Comparison of ENCODE assay signal across 8 cellular contexts in the genomic region with DNA sequence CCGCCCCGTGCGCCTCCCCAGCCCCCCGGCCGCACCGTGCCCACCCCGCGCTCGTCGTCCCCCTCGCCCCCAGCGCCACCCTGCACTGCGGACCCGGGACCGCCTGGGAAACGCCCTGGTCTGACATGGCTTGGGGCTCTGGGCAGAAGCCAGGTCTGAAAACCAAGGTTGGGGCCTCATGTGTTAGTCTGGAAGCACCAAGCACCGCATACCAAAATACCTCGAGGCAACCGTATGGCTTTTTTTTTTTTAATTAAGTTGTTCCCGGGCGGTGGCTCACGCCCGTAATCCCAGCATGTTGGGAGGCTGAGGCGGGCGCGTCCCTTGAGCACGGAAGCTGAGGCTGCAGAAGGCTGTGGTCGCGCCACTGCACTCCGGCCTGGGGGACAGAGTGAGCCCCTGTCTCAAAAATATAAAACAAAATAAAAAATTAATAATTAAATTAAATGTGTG.
DNase-seq lines count a peak whose midpoint lies in the region; ATAC-seq, FAIRE-seq and TF ChIP-seq lines count a peak whose summit lies in the region.

No MANE protein-coding gene starts in this region.

- no peak overlapping the region for H2BK120ac ChIP-seq in H1 (replicated peaks; ENCODE audit: low read depth, low read length)

- peak overlapping the region; percentile 66; the same call in 1 of the 2 replicates for H4K8ac ChIP-seq in H1 (ENCODE audit: extremely low read depth, insufficient read depth, low read length)

- H3K9me3 ChIP-seq in Peyer's patch (no peaks in the 10 kb centered on the region), H1 (ENCODE audit: insufficient read depth in 2 of 2, low read depth in 1 of 2, low read length in 1 of 2) (no peaks in the 10 kb centered on the region), muscle layer of duodenum (ENCODE audit: control insufficient read depth in 1 of 2, low read length in 2 of 2) (no peaks in the 10 kb centered on the region)

- DNase-seq in A172 (ENCODE audit: low spot score): peak; percentile 52
- no peak for DNase-seq in Peyer's patch
- no peak for DNase-seq in H1 (ENCODE audit: low read depth in 1 of 2, low spot score in 2 of 2)
- no peak for DNase-seq in hippocampal formation (lab: John Stamatoyannopoulos, UW)
- DNase-seq in iPS-NIHi7 (ENCODE audit: extremely low spot score): no peak

- H3K56ac ChIP-seq in H1 (replicated peaks; ENCODE audit: insufficient read length, low read depth, low read length): peak overlapping the region; percentile 33

- H2BK20ac ChIP-seq in H1 (ENCODE audit: low read length): no peak overlapping the region

- TF ChIP-seq CTCF in GM12875 (IDR thresholded peaks at IDR 0.05; ENCODE audit: borderline replicate concordance, insufficient read depth, low read depth, low read length) (no peak), Peyer's patch (IDR thresholded peaks at IDR 0.05) (no peak), H1 (IDR thresholded peaks at IDR 0.05; ENCODE audit: control extremely low read depth in 1 of 3, insufficient read depth in 1 of 3, low read depth in 1 of 3, low read length in 3 of 3) (no peak)

- no peak overlapping the region for H3K23ac ChIP-seq in H1 (ENCODE audit: insufficient read length)

- peak overlapping the region; percentile 96 to 98 (median 97) for H3K27ac ChIP-seq in Peyer's patch
- H3K27ac ChIP-seq in H1 (ENCODE audit: low read depth, low read length): no peak overlapping the region
- H3K27ac ChIP-seq in muscle layer of duodenum (ENCODE audit: low read length): peak overlapping the region; percentile 99

- peak overlapping the region; percentile 85 for H4K5ac ChIP-seq in H1 (ENCODE audit: insufficient read length, low read depth, low read length)

- 6% methylated on average over 18 of the region's 30 CpGs; no CpG with 5 or more reads in 1 of the 2 experiments for WGBS in H1 (ENCODE audit: extremely low coverage in 1 of 2, insufficient coverage in 1 of 2, insufficient read length in 1 of 2, insufficient replicate concordance in 2 of 2, low coverage in 1 of 2, low lambda C conversion rate in 2 of 2, missing lambda C conversion rate in 1 of 2), 2 experiments

- peak; percentile 13 for ATAC-seq in HG03039 (IDR thresholded peaks at IDR 0.05; ENCODE audit: unreplicated experiment)

- 0 out of 2 replicates have a peak overlapping the region, but pooled peaks have one; percentile 58 for H2BK5ac ChIP-seq in H1 (ENCODE audit: low read depth, low read length)

- peak overlapping the region; percentile 88; the same call in 1 of the 2 replicates for H3K18ac ChIP-seq in H1 (ENCODE audit: extremely low read depth, low read length)

- POLR2A ChIA-PET in H1 (lab: Charles Lee; ENCODE audit: partially characterized antibody): interaction anchor here (0.5 to 7.3 kb wide), 28 partner anchors 11 to 256 kb away, joined by 3 to 226 read pairs (median 7); a partner anchor contains a TSS

- FAIRE-seq in H1 (lab: Jason Lieb, UNC): no peak

- H3K4me1 ChIP-seq in Peyer's patch (peaks cover 0 to 24% (median 5%) of the 10 kb centered on the region in 4 donors), H1 (replicated peaks in 1 of 4; ENCODE audit: control insufficient read depth in 3 of 4, insufficient read depth in 4 of 4, low read length in 3 of 4) (peaks cover 11 to 16% (median 12%) of the 10 kb centered on the region in 4 experiments; a peak in 6 of 7 replicates), muscle layer of duodenum (ENCODE audit: control insufficient read depth in 1 of 2, insufficient read depth in 2 of 2, low read length in 2 of 2) (peaks cover 7 to 14% of the 10 kb centered on the region in 2 donors)

- no peak overlapping the region for H2BK15ac ChIP-seq in H1 (ENCODE audit: low read length)

- H2AFZ ChIP-seq in H1 (ENCODE audit: low read length): no peak overlapping the region

- CTCF ChIA-PET in H1 (lab: Charles Lee; ENCODE audit: partially characterized antibody): interaction anchor here (0.7 to 6.9 kb wide), 25 partner anchors 11 to 222 kb away, joined by 3 to 54 read pairs (median 5); a partner anchor contains a TSS

- H3K79me1 ChIP-seq in H1 (ENCODE audit: low read depth, low read length): no peaks in the 10 kb centered on the region

- peak overlapping the region in 3 of 4 experiments; percentile 31 to 68 (median 41); a peak in 4 of 7 replicates for H3K9ac ChIP-seq in H1 (replicated peaks in 1 of 4; ENCODE audit: extremely low read depth in 1 of 4, low read depth in 3 of 4, low read length in 3 of 4)

- peak overlapping the region; percentile 68 to 73 for H3K4me2 ChIP-seq in H1 (ENCODE audit: insufficient read depth in 1 of 2, low read depth in 2 of 2, low read length in 2 of 2)

- no peak overlapping the region for H3K4ac ChIP-seq in H1 (replicated peaks; ENCODE audit: insufficient read length, low read depth, low read length)

- H2AK5ac ChIP-seq in H1 (ENCODE audit: low read depth, low read length): no peak overlapping the region

- no peaks in the 10 kb centered on the region for H3K79me2 ChIP-seq in H1 (ENCODE audit: control insufficient read depth in 1 of 2, insufficient read depth in 2 of 2, low read length in 2 of 2)

- peak overlapping the region; percentile 37 for H4K91ac ChIP-seq in H1 (replicated peaks; ENCODE audit: insufficient read length, low read length)

- no peak for TF ChIP-seq EP300 in H1 (IDR thresholded peaks at IDR 0.05; ENCODE audit: borderline replicate concordance in 1 of 2, low read depth in 2 of 2, low read length in 2 of 2)

- H3K36me3 ChIP-seq in Peyer's patch (no peaks in the 10 kb centered on the region), H1 (ENCODE audit: control insufficient read depth in 2 of 4, insufficient read depth in 4 of 4, low read length in 3 of 4) (no peaks in the 10 kb centered on the region), muscle layer of duodenum (ENCODE audit: control insufficient read depth in 1 of 2, insufficient read depth in 2 of 2, low read length in 2 of 2) (peaks cover 0 to 11% of the 10 kb centered on the region in 2 donors)

- H3K27me3 ChIP-seq in Peyer's patch: no peaks in the 10 kb centered on the region
- no peaks in the 10 kb centered on the region for H3K27me3 ChIP-seq in H1 (replicated peaks in 1 of 4; ENCODE audit: control insufficient read depth in 3 of 4, extremely low read depth in 1 of 4, insufficient read depth in 3 of 4, low read length in 3 of 4)
- H3K27me3 ChIP-seq in muscle layer of duodenum (ENCODE audit: low read depth, low read length): no peaks in the 10 kb centered on the region

- H3K4me3 ChIP-seq in GM12875 (ENCODE audit: low read depth, low read length) (peak overlapping the region; percentile 67), Peyer's patch (peak overlapping the region; percentile 54 to 67 (median 58)), H1 (ENCODE audit: extremely low read depth in 1 of 4, insufficient read depth in 2 of 4, low read depth in 3 of 4, low read length in 4 of 4) (peak overlapping the region; percentile 7 to 66 (median 30); a peak in 6 of 8 replicates), muscle layer of duodenum (ENCODE audit: low read depth in 1 of 2, low read length in 2 of 2) (peak overlapping the region in 1 of 2 donors; percentile 68)

- TF ChIP-seq POLR2A in Peyer's patch (IDR thresholded peaks at IDR 0.05) (no peak), H1 (IDR thresholded peaks at IDR 0.05; ENCODE audit: control extremely low read depth in 1 of 2, low read depth in 2 of 2, low read length in 2 of 2) (no peak)

- TF ChIP-seq RAD21 in H1 (IDR thresholded peaks at IDR 0.05 in 1 of 2, conservative IDR thresholded peaks at IDR 0.05 in 1 of 2; ENCODE audit: low read depth in 2 of 2, low read length in 2 of 2): no peak

- no peaks in the 10 kb centered on the region for H4K20me1 ChIP-seq in H1 (replicated peaks in 1 of 2; ENCODE audit: control insufficient read depth in 1 of 2, insufficient read depth in 2 of 2, low read length in 2 of 2)

- peaks cover 5% of the 10 kb centered on the region; the same call in 1 of the 2 replicates for H3K23me2 ChIP-seq in H1 (ENCODE audit: low read depth, low read length)

- no peak overlapping the region for H3K14ac ChIP-seq in H1 (ENCODE audit: insufficient read length)

- peak overlapping the region; percentile 94; the same call in 1 of the 2 replicates for H2BK12ac ChIP-seq in H1 (ENCODE audit: low read depth, low read length)

TF ChIP-seq in H1, 55 proteins besides CTCF, POLR2A, EP300 and RAD21:
- TF ChIP-seq, protein P1, sequence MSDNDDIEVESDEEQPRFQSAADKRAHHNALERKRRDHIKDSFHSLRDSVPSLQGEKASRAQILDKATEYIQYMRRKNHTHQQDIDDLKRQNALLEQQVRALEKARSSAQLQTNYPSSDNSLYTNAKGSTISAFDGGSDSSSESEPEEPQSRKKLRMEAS (IDR thresholded peaks at IDR 0.05): 0 out of 2 replicates have a peak, but pooled peaks have one; percentile 20
- TF ChIP-seq BRCA1 (IDR thresholded peaks at IDR 0.05; ENCODE audit: low read depth, low read length): no peak
TF ChIP-seq in H1: peak in this region for 1.
